ENCODE assay signal across 31 cellular contexts in the genomic region with DNA sequence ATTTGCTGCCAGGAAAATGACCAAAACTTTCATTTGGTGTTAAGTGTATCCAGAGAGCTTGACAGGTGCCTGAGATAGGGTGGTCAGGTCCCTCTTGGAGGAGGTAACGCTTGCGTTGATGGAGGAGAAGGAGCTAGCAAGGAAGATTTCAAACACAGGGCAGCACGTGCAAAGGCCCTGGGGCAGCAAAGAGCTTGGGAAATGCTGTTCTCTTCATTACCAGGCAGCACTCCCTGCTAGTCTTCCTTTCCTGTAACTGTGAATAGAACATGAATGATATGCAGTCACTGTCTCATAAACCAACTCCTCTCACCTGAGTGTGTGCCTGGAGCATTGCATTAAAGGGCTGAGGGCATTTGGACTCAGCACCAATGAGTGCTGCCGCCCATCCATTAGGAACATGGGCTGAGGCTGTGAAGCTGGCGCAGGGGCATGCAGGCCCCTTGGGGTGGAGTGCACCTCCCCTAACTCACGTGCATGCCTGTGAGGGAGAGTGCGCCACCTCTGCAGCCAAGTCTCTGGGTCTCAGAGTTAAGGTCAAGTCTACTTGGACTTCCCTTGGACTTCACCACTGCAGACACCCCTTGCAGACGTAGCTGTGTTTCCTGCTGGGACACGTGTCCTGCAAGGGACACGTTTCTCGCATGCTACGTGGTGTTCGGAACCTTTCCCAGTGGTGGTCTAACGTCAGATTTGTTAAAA.
"Had no signal": no experiment of that assay in that cellular context is flagged by ENCODE, and none has a peak within 500 bp of the region (broad histone marks: within the 10 kb centered on the region; RNA-seq: fewer than 3 reads in every experiment).

No MANE protein-coding gene starts in this region.

- H2AFZ ChIP-seq: parathyroid adenoma had no signal

- H3K27ac Mint-ChIP-seq: effector memory CD8-positive, alpha-beta T cell; immature natural killer cell; memory B cell; mesothelial cell of epicardium; naive B cell; natural killer cell treated with Interleukin-12 subunit alpha and Interleukin-12 subunit beta and Interleukin-15 and Interleukin-18, amount 100 ng/mL, for 72 hours; stimulated activated memory B cell treated with anti-CD40 and anti-IgM and Interleukin-4, amounts not matched to agents 10 μg/mL and 1 μg/mL and 100 μg/mL, for 72 hours; type B pancreatic cell had no signal

- H3K36me3 Mint-ChIP-seq: immature natural killer cell; memory B cell; mesothelial cell of epicardium; natural killer cell treated with Interleukin-12 subunit alpha and Interleukin-12 subunit beta and Interleukin-15 and Interleukin-18, amount 100 ng/mL, for 72 hours; stimulated activated memory B cell treated with anti-CD40 and anti-IgM and Interleukin-4, amounts not matched to agents 10 μg/mL and 1 μg/mL and 100 μg/mL, for 72 hours; type B pancreatic cell had no signal

- H3K9me3 ChIP-seq: esophagus squamous epithelium, heart right ventricle, mucosa of descending colon, prostate gland, right atrium auricular region, testis, tibial artery, uterus had no signal

- H3K4me1 Mint-ChIP-seq: immature natural killer cell, mesothelial cell of epicardium had no signal

- DNase-seq: cortex of kidney; effector memory CD8-positive, alpha-beta T cell; erythroblast; esophagus squamous epithelium; foreskin melanocyte; glutamatergic neuron; heart right ventricle; hypothalamus; immature natural killer cell; islet precursor cell; kidney glomerular epithelial cell; left ventricle myocardium superior; mucosa of descending colon; naive B cell; stimulated activated CD4-positive, alpha-beta T cell treated with anti-CD3 and anti-CD28 coated beads, Interleukin-4, amount 100 ng/mL, for 4 hours; stimulated activated naive CD8-positive, alpha-beta T cell treated with anti-CD3 and anti-CD28 coated beads, Interleukin-15, Interleukin-2, amounts not matched to agents 100 U/mL and 50 U/mL, for 24 hours; substantia nigra; testis; uterus had no signal

- H3K4me3 Mint-ChIP-seq: effector memory CD8-positive, alpha-beta T cell; immature natural killer cell; memory B cell; mesothelial cell of epicardium; naive B cell; natural killer cell treated with Interleukin-12 subunit alpha and Interleukin-12 subunit beta and Interleukin-15 and Interleukin-18, amount 100 ng/mL, for 72 hours; neural crest cell; stimulated activated memory B cell treated with anti-CD40 and anti-IgM and Interleukin-4, amounts not matched to agents 10 μg/mL and 1 μg/mL and 100 μg/mL, for 72 hours; type B pancreatic cell had no signal

- H3K9me3 Mint-ChIP-seq: effector memory CD8-positive, alpha-beta T cell; immature natural killer cell; memory B cell; mesothelial cell of epicardium; natural killer cell treated with Interleukin-12 subunit alpha and Interleukin-12 subunit beta and Interleukin-15 and Interleukin-18, amount 100 ng/mL, for 72 hours; type B pancreatic cell had no signal

- H3K27ac ChIP-seq: esophagus squamous epithelium, heart right ventricle, parathyroid adenoma, prostate gland, right atrium auricular region, testis, tibial artery, uterus had no signal

- H3K9ac ChIP-seq: parathyroid adenoma had no signal

- H3K79me2 ChIP-seq: parathyroid adenoma had no signal

- H3K27me3 ChIP-seq: right atrium auricular region, testis, uterus had no signal

- ATAC-seq: effector memory CD8-positive, alpha-beta T cell; heart right ventricle; left ventricle myocardium superior; mucosa of descending colon; natural killer cell treated with Interleukin-12 subunit alpha and Interleukin-12 subunit beta and Interleukin-15 and Interleukin-18, amount 100 ng/mL, for 72 hours; sciatic nerve; stimulated activated memory B cell treated with anti-CD40 and anti-IgM and Interleukin-4, amounts not matched to agents 10 μg/mL and 1 μg/mL and 100 μg/mL, for 72 hours; stimulated activated naive CD8-positive, alpha-beta T cell treated with anti-CD3 and anti-CD28 coated beads, Interleukin-15, Interleukin-2, amounts not matched to agents 100 U/mL and 50 U/mL, for 24 hours had no signal

- H3K4me3 ChIP-seq: esophagus squamous epithelium, heart right ventricle, lung, mucosa of descending colon, prostate gland, right atrium auricular region, testis, tibial artery, uterus had no signal

- H3K36me3 ChIP-seq: esophagus squamous epithelium, heart right ventricle, prostate gland, right atrium auricular region, tibial artery, uterus had no signal

- H3K4me1 ChIP-seq: esophagus squamous epithelium, heart right ventricle, prostate gland, right atrium auricular region, testis, tibial artery, uterus had no signal
